Comparison of ENCODE assay signal across 16 cellular contexts in the genomic region with DNA sequence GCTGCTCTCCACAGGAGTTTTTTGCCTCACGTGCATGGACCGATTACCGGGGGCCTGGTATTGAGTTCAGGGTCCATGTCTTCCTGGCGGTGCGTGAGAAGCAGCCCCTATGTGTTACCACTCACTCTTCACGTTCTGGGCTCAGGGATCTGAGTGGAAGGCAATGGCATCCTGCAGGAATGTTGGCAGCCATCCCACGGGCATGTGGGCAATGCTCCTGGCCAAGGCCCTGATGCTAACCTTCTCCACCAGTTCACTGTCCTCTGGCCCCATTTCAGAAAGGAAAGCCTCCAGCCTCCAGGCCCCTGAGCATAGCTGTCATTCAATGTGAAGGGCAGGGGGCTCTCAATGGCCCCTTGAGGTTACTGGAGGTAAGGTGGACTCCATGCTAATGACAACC. TPM values are rescaled to one million over a fixed set of nuclear protein-coding genes. Genes with fewer than 3 reads are reported as not detected.
"Had no signal": no experiment of that assay in that cellular context is flagged by ENCODE, and none has a peak within 500 bp of the region (broad histone marks: within the 10 kb centered on the region; RNA-seq: fewer than 3 reads in every experiment).

No MANE protein-coding gene starts in this region.

- H3K27me3 ChIP-seq: dorsolateral prefrontal cortex, gastrocnemius medialis, transverse colon, vagina had no signal

- H3K9me3 ChIP-seq: gastrocnemius medialis, transverse colon, vagina had no signal

- DNase-seq: activated B cell treated with CpG ODN at 0.5 μM for 24 hours; activated CD4-positive, alpha-beta T cell treated with anti-CD3 and anti-CD28 coated beads for 48 hours; activated CD8-positive, alpha-beta T cell treated with anti-CD3 and anti-CD28 coated beads for 36 hours; activated gamma-delta T cell; activated naive CD8-positive, alpha-beta T cell treated with anti-CD3 and anti-CD28 coated beads, Interleukin-2, amount 10 ng/mL, durations not matched to agents 7 days and 5 days; activated T-cell treated with anti-CD3 and anti-CD28 coated beads, Interleukin-2, amount 50 U/mL, for 48 hours; erythroblast; gastrocnemius medialis; nephron progenitor cell; transverse colon had no signal

- H3K36me3 ChIP-seq: gastrocnemius medialis, transverse colon, vagina had no signal

- H3K27ac ChIP-seq: gastrocnemius medialis, transverse colon, vagina had no signal

- H3K4me3 ChIP-seq: dorsolateral prefrontal cortex, gastrocnemius medialis, transverse colon, vagina had no signal

- ATAC-seq: activated CD8-positive, alpha-beta T cell treated with anti-CD3 and anti-CD28 coated beads for 36 hours; gastrocnemius medialis; stimulated activated memory B cell treated with anti-CD40 and anti-IgM and Interleukin-4, amounts not matched to agents 10 μg/mL and 1 μg/mL and 100 μg/mL, for 72 hours had no signal

- H3K4me1 ChIP-seq: transverse colon had no signal

RNA-seq across cellular contexts. Expression of a gene that starts 43.0 kb away (rescaled TPM):
- total RNA-seq: activated B cell treated with CpG ODN at 0.5 μM for 24 hours; activated CD8-positive, alpha-beta T cell treated with anti-CD3 and anti-CD28 coated beads for 36 hours; activated naive CD8-positive, alpha-beta T cell treated with anti-CD3 and anti-CD28 coated beads, Interleukin-2, amount 10 ng/mL, durations not matched to agents 7 days and 5 days; mesenteric fat pad; pulmonary artery endothelial cell; T-helper 2 cell treated with Interferon-gamma antibody and Interleukin-4, amounts not matched to agents 100 ng/mL and 5 ng/mL, for 36 hours had no signal
